1 cellular context compared by ENCODE assay signal in the genomic region with DNA sequence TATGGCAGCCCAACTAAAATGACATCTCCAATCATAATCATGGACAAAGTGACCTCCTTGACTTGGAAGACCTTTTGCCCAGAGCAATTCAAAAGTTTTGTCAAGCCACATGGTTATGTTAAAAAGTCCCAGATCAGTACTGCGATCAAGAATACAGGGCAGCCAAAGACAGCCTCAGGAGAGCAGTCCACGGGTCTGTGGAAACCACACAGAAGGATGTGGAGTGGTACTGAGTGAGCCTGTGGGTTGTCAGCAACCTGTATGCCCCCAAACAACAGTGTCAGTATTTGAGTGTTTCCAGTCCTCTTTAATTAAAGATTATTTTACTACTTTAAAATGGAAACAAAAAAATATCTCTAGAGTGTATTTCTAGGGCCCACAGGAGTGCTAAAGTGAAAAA.
TF ChIP-seq lines count a peak whose summit lies in the region.

No MANE protein-coding gene starts in this region.

TF ChIP-seq in GM23338, 12 proteins besides CTCF, POLR2A, EP300 and RAD21 (continued from another document):
- TF ChIP-seq ZNF462 (CRISPR knock-in tag; IDR thresholded peaks at IDR 0.05) (no peak), ZNF331 (CRISPR knock-in tag; IDR thresholded peaks at IDR 0.05; ENCODE audit: low read depth) (no peak), POLR2AphosphoS5 (IDR thresholded peaks at IDR 0.05; ENCODE audit: low read depth) (no peak), STAT1 (IDR thresholded peaks at IDR 0.05; ENCODE audit: unreplicated experiment) (no peak), ZNF114 (CRISPR knock-in tag; IDR thresholded peaks at IDR 0.05) (no peak), ETS1 (IDR thresholded peaks at IDR 0.05) (no peak), JUNB (IDR thresholded peaks at IDR 0.05; ENCODE audit: unreplicated experiment) (no peak), CREB1 (CRISPR knock-in tag; IDR thresholded peaks at IDR 0.05; ENCODE audit: low read depth) (no peak), EZH2phosphoT487 (IDR thresholded peaks at IDR 0.05; ENCODE audit: unreplicated experiment) (no peak)
